1 cellular context compared by ENCODE assay signal in the genomic region with DNA sequence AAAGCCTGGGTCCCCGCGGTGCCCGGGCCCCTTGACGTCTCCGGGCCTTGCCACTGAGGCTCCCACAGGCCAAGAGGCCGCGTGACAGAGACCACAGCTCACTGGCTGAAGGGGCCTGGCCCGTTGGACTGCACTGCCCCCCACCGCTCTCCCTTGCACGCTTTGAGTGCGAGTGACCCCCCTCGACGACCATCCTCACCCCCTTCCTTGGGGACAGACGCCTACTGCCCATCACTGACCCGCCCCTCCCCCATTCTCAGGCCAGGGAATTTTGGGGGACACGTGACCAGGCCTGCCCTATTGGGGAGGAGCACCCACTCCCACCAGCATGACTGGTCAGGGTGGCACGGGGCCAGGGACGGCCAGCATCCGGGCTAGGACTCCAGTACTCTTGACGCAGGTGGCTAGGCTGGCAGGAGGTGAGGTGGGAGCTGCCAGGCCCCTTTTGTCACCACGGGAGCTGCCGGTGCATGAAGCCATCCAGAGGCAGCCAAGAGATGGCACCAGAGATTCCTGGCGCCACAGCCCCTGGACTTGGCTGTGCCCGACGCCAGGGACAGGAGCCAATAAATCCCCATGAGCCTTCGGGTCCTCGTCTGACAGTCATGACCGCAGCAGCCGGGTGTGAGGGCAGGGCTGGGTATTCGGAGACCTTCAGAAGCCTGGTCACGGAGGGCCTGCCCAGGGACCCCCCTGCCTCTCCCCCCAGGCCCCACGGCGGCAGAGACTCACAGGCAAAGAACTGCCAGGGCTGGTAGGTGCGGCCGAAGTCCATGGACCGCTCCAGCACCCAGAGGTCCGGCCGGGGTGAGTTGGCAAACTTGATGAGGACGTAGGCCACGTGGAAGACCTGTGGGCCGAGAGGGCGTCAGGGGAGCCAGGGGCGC.
TF ChIP-seq lines count a peak whose summit lies in the region.

No MANE protein-coding gene starts in this region.

TF ChIP-seq in liver, 16 proteins besides CTCF, POLR2A, EP300 and RAD21 (continued from another document):
- TF ChIP-seq, protein P1, sequence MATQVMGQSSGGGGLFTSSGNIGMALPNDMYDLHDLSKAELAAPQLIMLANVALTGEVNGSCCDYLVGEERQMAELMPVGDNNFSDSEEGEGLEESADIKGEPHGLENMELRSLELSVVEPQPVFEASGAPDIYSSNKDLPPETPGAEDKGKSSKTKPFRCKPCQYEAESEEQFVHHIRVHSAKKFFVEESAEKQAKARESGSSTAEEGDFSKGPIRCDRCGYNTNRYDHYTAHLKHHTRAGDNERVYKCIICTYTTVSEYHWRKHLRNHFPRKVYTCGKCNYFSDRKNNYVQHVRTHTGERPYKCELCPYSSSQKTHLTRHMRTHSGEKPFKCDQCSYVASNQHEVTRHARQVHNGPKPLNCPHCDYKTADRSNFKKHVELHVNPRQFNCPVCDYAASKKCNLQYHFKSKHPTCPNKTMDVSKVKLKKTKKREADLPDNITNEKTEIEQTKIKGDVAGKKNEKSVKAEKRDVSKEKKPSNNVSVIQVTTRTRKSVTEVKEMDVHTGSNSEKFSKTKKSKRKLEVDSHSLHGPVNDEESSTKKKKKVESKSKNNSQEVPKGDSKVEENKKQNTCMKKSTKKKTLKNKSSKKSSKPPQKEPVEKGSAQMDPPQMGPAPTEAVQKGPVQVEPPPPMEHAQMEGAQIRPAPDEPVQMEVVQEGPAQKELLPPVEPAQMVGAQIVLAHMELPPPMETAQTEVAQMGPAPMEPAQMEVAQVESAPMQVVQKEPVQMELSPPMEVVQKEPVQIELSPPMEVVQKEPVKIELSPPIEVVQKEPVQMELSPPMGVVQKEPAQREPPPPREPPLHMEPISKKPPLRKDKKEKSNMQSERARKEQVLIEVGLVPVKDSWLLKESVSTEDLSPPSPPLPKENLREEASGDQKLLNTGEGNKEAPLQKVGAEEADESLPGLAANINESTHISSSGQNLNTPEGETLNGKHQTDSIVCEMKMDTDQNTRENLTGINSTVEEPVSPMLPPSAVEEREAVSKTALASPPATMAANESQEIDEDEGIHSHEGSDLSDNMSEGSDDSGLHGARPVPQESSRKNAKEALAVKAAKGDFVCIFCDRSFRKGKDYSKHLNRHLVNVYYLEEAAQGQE (IDR thresholded peaks at IDR 0.05): peak; percentile 61
- TF ChIP-seq HNF4A (conservative IDR thresholded peaks at IDR 0.05) (peak; percentile 94 to 96), TAF1 (conservative IDR thresholded peaks at IDR 0.05) (no peak), YY1 (IDR thresholded peaks at IDR 0.05) (peak; percentile 54), HNF4G (IDR thresholded peaks at IDR 0.05) (peak; percentile 73)
- TF ChIP-seq, protein P2, sequence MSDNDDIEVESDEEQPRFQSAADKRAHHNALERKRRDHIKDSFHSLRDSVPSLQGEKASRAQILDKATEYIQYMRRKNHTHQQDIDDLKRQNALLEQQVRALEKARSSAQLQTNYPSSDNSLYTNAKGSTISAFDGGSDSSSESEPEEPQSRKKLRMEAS (IDR thresholded peaks at IDR 0.05): peak; percentile 72
TF ChIP-seq in liver: peak in this region for 10.
